ENCODE assay signal across 16 cellular contexts in genomic region chr3:152304160-152304559, GRCh38. TPM values are rescaled to one million over a fixed set of nuclear protein-coding genes. Genes with fewer than 3 reads are reported as not detected.
DNase-seq lines count a peak whose midpoint lies in the region; ATAC-seq and TF ChIP-seq lines count a peak whose summit lies in the region.
"Had no signal": no experiment of that assay in that cellular context is flagged by ENCODE, and none has a peak within 500 bp of the region (broad histone marks: within the 10 kb centered on the region; RNA-seq: fewer than 3 reads in every experiment).

No MANE protein-coding gene starts in this region.

- POLR2A ChIA-PET in MCF 10A (lab: Yijun Ruan, JAX): interaction anchor here (0.6 to 9.1 kb wide), 4 partner anchors 12 to 35 kb away, joined by 3 to 156 read pairs (median 4); partner anchors contain the start of gene MBNL1

- H3K9me3 ChIP-seq in breast epithelium (no peaks in the 10 kb centered on the region), SK-N-MC (ENCODE audit: low read depth, low read length) (no peaks in the 10 kb centered on the region), tibial artery (no peaks in the 10 kb centered on the region)

- no peak for ATAC-seq in memory B cell (ENCODE audit: low read depth)
- ATAC-seq: activated CD8-positive, alpha-beta memory T cell treated with anti-CD3 and anti-CD28 coated beads, Interleukin-2, amount 10 ng/mL, durations not matched to agents 7 days and 5 days; SK-N-SH treated with all-trans-retinoic acid at 6 μM for 48 hours had no signal

- BruUV-seq in MCF 10A (replicated peaks; lab: Mats Ljungman, UMichigan): no TSS peak

- in situ Hi-C loops in ACHN (cut with HindIII; ENCODE audit: low pct_ligation_motif_present, low pct_unique_long_range_greater_than_20kb, low sequenced_read_pairs): no loop called here

- CTCF ChIA-PET in MCF 10A (lab: Yijun Ruan, JAX): no interaction called here

- H3K9ac ChIP-seq in SK-N-MC (ENCODE audit: insufficient read length): no peak overlapping the region

- peaks cover 0 to 18% of the 10 kb centered on the region in 2 donors for H3K4me1 ChIP-seq in breast epithelium
- H3K4me1 ChIP-seq in tibial artery: peaks cover 0 to 89% (median 38%) of the 10 kb centered on the region in 4 donors

- H3K36me3 Mint-ChIP-seq in MCF 10A (ENCODE audit: insufficient read depth, unreplicated experiment): peaks cover 32% of the 10 kb centered on the region
- H3K36me3 Mint-ChIP-seq in memory B cell: peaks cover 13% of the 10 kb centered on the region

- H3K27ac Mint-ChIP-seq in MCF 10A (ENCODE audit: low read depth, unreplicated experiment): no peak overlapping the region
- H3K27ac Mint-ChIP-seq in memory B cell: peak overlapping the region; percentile 84

- H3K27ac ChIP-seq in breast epithelium: peak overlapping the region; percentile 8 to 31
- peak overlapping the region; percentile 87 for H3K27ac ChIP-seq in SK-N-MC
- peak overlapping the region; percentile 87 to 88 for H3K27ac ChIP-seq in tibial artery
- H3K27ac ChIP-seq: WERI-Rb-1 had no signal

- no peaks in the 10 kb centered on the region for H3K27me3 ChIP-seq in breast epithelium
- H3K27me3 ChIP-seq in tibial artery: no peaks in the 10 kb centered on the region

- no peaks in the 10 kb centered on the region for H3K27me3 Mint-ChIP-seq in MCF 10A (ENCODE audit: insufficient read depth, unreplicated experiment)
- H3K27me3 Mint-ChIP-seq in memory B cell: no peaks in the 10 kb centered on the region
- H3K27me3 Mint-ChIP-seq: activated CD8-positive, alpha-beta memory T cell treated with anti-CD3 and anti-CD28 coated beads, Interleukin-2, amount 10 ng/mL, durations not matched to agents 7 days and 5 days had no signal

- H3K9me3 Mint-ChIP-seq in MCF 10A (ENCODE audit: unreplicated experiment) (no peaks in the 10 kb centered on the region), memory B cell (no peaks in the 10 kb centered on the region)
- H3K9me3 Mint-ChIP-seq: activated naive CD4-positive, alpha-beta T cell treated with anti-CD3 and anti-CD28 coated beads for 36 hours had no signal

- H3K4me3 Mint-ChIP-seq in MCF 10A (ENCODE audit: unreplicated experiment) (no peak overlapping the region), memory B cell (no peak overlapping the region)
- H3K4me3 Mint-ChIP-seq: activated CD8-positive, alpha-beta memory T cell treated with anti-CD3 and anti-CD28 coated beads, Interleukin-2, amount 10 ng/mL, durations not matched to agents 7 days and 5 days; activated naive CD4-positive, alpha-beta T cell treated with anti-CD3 and anti-CD28 coated beads for 36 hours had no signal

- TF ChIP-seq CTCF in breast epithelium (IDR thresholded peaks at IDR 0.05) (no peak), MCF 10A (IDR thresholded peaks at IDR 0.05; ENCODE audit: unreplicated experiment) (no peak), tibial artery (IDR thresholded peaks at IDR 0.05) (no peak)

- H3K4me1 Mint-ChIP-seq in MCF 10A (ENCODE audit: insufficient read depth, unreplicated experiment) (peaks cover 26% of the 10 kb centered on the region), memory B cell (peaks cover 51% of the 10 kb centered on the region)

- no peak overlapping the region for H3K4me3 ChIP-seq in breast epithelium
- no peak overlapping the region for H3K4me3 ChIP-seq in SK-N-MC
- peak overlapping the region; percentile 14 to 52 for H3K4me3 ChIP-seq in tibial artery

- no peak for TF ChIP-seq POLR2A in breast epithelium (IDR thresholded peaks at IDR 0.05)

- DNase-seq in breast epithelium (ENCODE audit: low spot score in 2 of 2) (no peak), MCF 10A (ENCODE audit: unreplicated experiment) (no peak), SK-N-MC (ENCODE audit: low read depth, low spot score) (no peak), memory B cell (ENCODE audit: low spot score in 2 of 2) (no peak), tibial artery (no peak), islet precursor cell (no peak), NOMO-1 treated with dmso at 0.1 percent for 144 hours (lab: John Stamatoyannopoulos, UW; ENCODE audit: unreplicated experiment) (no peak), ACHN (no peak)
- DNase-seq: activated CD8-positive, alpha-beta memory T cell treated with anti-CD3 and anti-CD28 coated beads, Interleukin-2, amount 10 ng/mL, durations not matched to agents 7 days and 5 days; activated naive CD4-positive, alpha-beta T cell treated with anti-CD3 and anti-CD28 coated beads for 36 hours; NCI-H1436; NCI-H345; OCI-M1; posterior cingulate gyrus; WERI-Rb-1 had no signal

- intact Hi-C loops in breast epithelium (cut with DNase I; ENCODE audit: low total_unique reads): no loop called here
- intact Hi-C loops in MCF 10A (cut with micrococcal nuclease): no loop called here
- intact Hi-C loops in tibial artery (cut with DNase I; ENCODE audit: low total_unique reads): no loop called here

- no peaks in the 10 kb centered on the region for H3K36me3 ChIP-seq in breast epithelium
- H3K36me3 ChIP-seq in SK-N-MC (ENCODE audit: insufficient read depth, low read length): peaks cover 50% of the 10 kb centered on the region
- H3K36me3 ChIP-seq in tibial artery: no peaks in the 10 kb centered on the region
- H3K36me3 ChIP-seq: WERI-Rb-1 had no signal

RNA-seq across cellular contexts. Expression of gene MBNL1, which starts 35.4 kb away (rescaled TPM):
- 100 to 1,000 TPM; 314 to 702 (median 353) TPM for total RNA-seq in breast epithelium
- total RNA-seq in MCF 10A (2022): 114 and 139 TPM in 2 replicates

Comparison
In these comparisons a context has a peak if more than half of its experiments do, and no peak if none do; other contexts are left out.
1. H3K27ac ChIP-seq: peak in every context shown above with its lines; median percentile 88 in tibial artery; 87 in SK-N-MC; 20 in breast epithelium.
2. H3K4me3 ChIP-seq: peak in tibial artery (2 of 2); none in breast epithelium (0 of 3) and SK-N-MC (single experiment).